In the genomic region with DNA sequence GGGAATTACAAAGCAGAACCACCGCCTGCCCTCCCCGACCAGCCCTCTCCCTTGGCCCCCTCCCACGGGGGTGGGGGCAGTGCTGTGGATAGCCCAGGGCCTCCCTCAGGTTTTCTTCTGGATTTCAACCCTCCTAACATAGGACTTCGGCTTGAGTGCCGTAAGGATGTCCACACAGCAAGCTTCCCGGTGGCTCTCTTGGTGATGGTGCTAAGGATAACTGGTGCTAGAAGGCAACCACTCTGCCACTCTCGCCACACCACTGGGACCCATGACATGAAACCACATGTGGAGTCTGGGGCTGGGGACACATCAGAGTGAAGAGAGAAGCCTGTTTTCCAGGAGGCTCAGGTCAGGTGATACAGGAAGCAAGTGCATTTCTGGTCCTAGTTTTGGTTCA, we compare ENCODE assay signal across 26 cellular contexts. TPM values are rescaled to one million over a fixed set of nuclear protein-coding genes. Genes with fewer than 3 reads are reported as not detected.
"Had no signal": no experiment of that assay in that cellular context is flagged by ENCODE, and none has a peak within 500 bp of the region (broad histone marks: within the 10 kb centered on the region; RNA-seq: fewer than 3 reads in every experiment).

No MANE protein-coding gene starts in this region.

- H3K4me3 Mint-ChIP-seq: activated B cell treated with CpG ODN at 0.5 μM for 24 hours; activated CD4-positive, alpha-beta T cell treated with anti-CD3 and anti-CD28 coated beads, Interleukin-2, amount 10 ng/mL, durations not matched to agents 24 days and 14 days; activated naive CD4-positive, alpha-beta T cell treated with anti-CD3 and anti-CD28 coated beads, Interleukin-2, amount 10 ng/mL, durations not matched to agents 7 days and 5 days; activated naive CD8-positive, alpha-beta T cell treated with anti-CD3 and anti-CD28 coated beads for 36 hours; activated T-cell treated with anti-CD3 and anti-CD28 coated beads, Interleukin-2, amount 50 U/mL, for 4 hours; IgD-negative memory B cell; T-helper 17 cell had no signal

- H3K9me3 Mint-ChIP-seq: activated B cell treated with CpG ODN at 0.5 μM for 24 hours; activated CD4-positive, alpha-beta T cell treated with anti-CD3 and anti-CD28 coated beads, Interleukin-2, amount 10 ng/mL, durations not matched to agents 24 days and 14 days; activated naive CD4-positive, alpha-beta T cell treated with anti-CD3 and anti-CD28 coated beads, Interleukin-2, amount 10 ng/mL, durations not matched to agents 7 days and 5 days; activated naive CD8-positive, alpha-beta T cell treated with anti-CD3 and anti-CD28 coated beads for 36 hours; activated T-cell treated with anti-CD3 and anti-CD28 coated beads, Interleukin-2, amount 50 U/mL, for 4 hours; IgD-negative memory B cell had no signal

- H3K36me3 Mint-ChIP-seq: activated naive CD4-positive, alpha-beta T cell treated with anti-CD3 and anti-CD28 coated beads, Interleukin-2, amount 10 ng/mL, durations not matched to agents 7 days and 5 days; activated naive CD8-positive, alpha-beta T cell treated with anti-CD3 and anti-CD28 coated beads for 36 hours; IgD-negative memory B cell had no signal

- H3K4me1 Mint-ChIP-seq: activated B cell treated with CpG ODN at 0.5 μM for 24 hours; activated CD4-positive, alpha-beta T cell treated with anti-CD3 and anti-CD28 coated beads, Interleukin-2, amount 10 ng/mL, durations not matched to agents 24 days and 14 days; activated naive CD4-positive, alpha-beta T cell treated with anti-CD3 and anti-CD28 coated beads, Interleukin-2, amount 10 ng/mL, durations not matched to agents 7 days and 5 days; activated naive CD8-positive, alpha-beta T cell treated with anti-CD3 and anti-CD28 coated beads for 36 hours had no signal

- ATAC-seq: activated T-cell treated with anti-CD3 and anti-CD28 coated beads, Interleukin-2, amount 50 U/mL, for 4 hours; Panc1; T-helper 17 cell had no signal

- DNase-seq: activated B cell treated with CpG ODN at 0.5 μM for 24 hours; activated CD4-positive, alpha-beta T cell treated with anti-CD3 and anti-CD28 coated beads for 1 hour; activated CD4-positive, alpha-beta T cell treated with anti-CD3 and anti-CD28 coated beads, Interleukin-2, amount 10 ng/mL, durations not matched to agents 24 days and 14 days; activated CD4-positive, alpha-beta T cell treated with anti-CD3 and anti-CD28 coated beads, Interleukin-2, amount 50 U/mL, for 48 hours; activated CD8-positive, alpha-beta memory T cell treated with anti-CD3 and anti-CD28 coated beads for 24 hours; activated gamma-delta T cell treated with Interleukin-2 at 50 U/mL for 16 hours; activated naive CD4-positive, alpha-beta T cell treated with anti-CD3 and anti-CD28 coated beads, Interleukin-2, amount 10 ng/mL, durations not matched to agents 7 days and 5 days; activated naive CD8-positive, alpha-beta T cell treated with anti-CD3 and anti-CD28 coated beads for 36 hours; activated T-cell treated with anti-CD3 and anti-CD28 coated beads, Interleukin-2, amount 50 U/mL, for 4 hours; KG1; MV-4-11; NCI-H1092 treated with DMSO at 0.1 percent for 48 hours; NCI-H1417 treated with DMSO at 0.1 percent for 48 hours; NCI-H1694; NCI-H2029 treated with DMSO at 0.1 percent for 48 hours; NCI-H345; NCI-H510A; NCI-H526 treated with DMSO at 0.1 percent for 48 hours; NK-92 treated with Interleukin-12 subunit alpha and Interleukin-12 subunit beta, amount 100 ng/mL, for 24 hours; OCI-M1; RPMI8226; SHP77 treated with DMSO at 0.1 percent for 48 hours; T-helper 17 cell; T-helper 9 cell had no signal

- H3K27ac Mint-ChIP-seq: activated B cell treated with CpG ODN at 0.5 μM for 24 hours; activated CD4-positive, alpha-beta T cell treated with anti-CD3 and anti-CD28 coated beads, Interleukin-2, amount 10 ng/mL, durations not matched to agents 24 days and 14 days; activated naive CD4-positive, alpha-beta T cell treated with anti-CD3 and anti-CD28 coated beads, Interleukin-2, amount 10 ng/mL, durations not matched to agents 7 days and 5 days; activated naive CD8-positive, alpha-beta T cell treated with anti-CD3 and anti-CD28 coated beads for 36 hours; IgD-negative memory B cell; T-helper 17 cell had no signal

- H3K27me3 Mint-ChIP-seq: activated B cell treated with CpG ODN at 0.5 μM for 24 hours; activated naive CD8-positive, alpha-beta T cell treated with anti-CD3 and anti-CD28 coated beads for 36 hours had no signal

RNA-seq across cellular contexts. Expression of a gene that starts 35.4 kb away (rescaled TPM):
- total RNA-seq: activated B cell treated with CpG ODN at 0.5 μM for 24 hours; activated CD4-positive, alpha-beta T cell treated with anti-CD3 and anti-CD28 coated beads, Interleukin-2, amount 10 ng/mL, durations not matched to agents 24 days and 14 days; activated T-cell treated with anti-CD3 and anti-CD28 coated beads, Interleukin-2, amount 50 U/mL, for 4 hours had no signal
- polyA plus RNA-seq: IgD-negative memory B cell had no signal
